1 cellular context compared by ENCODE assay signal in the genomic region with DNA sequence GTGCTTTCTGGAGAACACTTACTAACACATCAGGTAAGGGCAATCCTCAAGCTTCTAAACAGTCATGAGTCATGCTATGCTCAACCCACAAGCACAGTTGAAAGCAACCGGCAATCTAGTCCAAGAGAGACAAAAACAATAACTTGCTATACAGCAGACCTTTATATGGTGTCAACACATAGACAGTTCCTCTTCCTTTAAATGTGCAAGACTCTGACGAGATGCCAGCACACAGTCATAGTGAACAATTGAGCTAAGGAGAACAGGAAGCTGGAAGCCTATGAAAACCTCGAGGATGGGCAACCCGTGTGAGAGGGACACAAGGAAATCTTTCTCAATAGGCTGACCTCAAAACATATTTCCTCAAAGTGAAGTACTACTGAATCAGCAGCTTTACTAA.
TF ChIP-seq lines count a peak whose summit lies in the region.

No MANE protein-coding gene starts in this region.

TF ChIP-seq in SK-N-SH, 30 proteins besides CTCF, POLR2A, EP300 and RAD21 (continued from another document):
- no peak for TF ChIP-seq MXI1 (IDR thresholded peaks at IDR 0.05; ENCODE audit: low read depth, low read length)
TF ChIP-seq in SK-N-SH: peak in this region for 0.
